In genomic region chr1:81678779-81679178, GRCh38 we compare ENCODE assay signal across 1 cellular context.
TF ChIP-seq lines count a peak whose summit lies in the region.

No MANE protein-coding gene starts in this region.

TF ChIP-seq in H1, 55 proteins besides CTCF, POLR2A, EP300 and RAD21:
- TF ChIP-seq TAF1 (IDR thresholded peaks at IDR 0.05; ENCODE audit: low read depth, low read length) (no peak), EZH2 (IDR thresholded peaks at IDR 0.05; ENCODE audit: low read depth, low read length, severe bottlenecking) (no peak), POU5F1 (IDR thresholded peaks at IDR 0.05; ENCODE audit: low read depth, low read length) (no peak), ASH2L (IDR thresholded peaks at IDR 0.05; ENCODE audit: low read length) (no peak), EGR1 (IDR thresholded peaks at IDR 0.05; ENCODE audit: borderline replicate concordance, low read depth, low read length) (no peak), SRF (IDR thresholded peaks at IDR 0.05; ENCODE audit: low read depth, low read length) (no peak), KDM1A (IDR thresholded peaks at IDR 0.05; ENCODE audit: borderline replicate concordance, low read length) (no peak), ATF2 (IDR thresholded peaks at IDR 0.05; ENCODE audit: low read length) (no peak), CHD2 (IDR thresholded peaks at IDR 0.05; ENCODE audit: low read length) (no peak), BCL11A (IDR thresholded peaks at IDR 0.05; ENCODE audit: low read depth in 2 of 2, low read length in 2 of 2) (no peak), E2F6 (IDR thresholded peaks at IDR 0.05) (no peak), SIX5 (IDR thresholded peaks at IDR 0.05; ENCODE audit: low read depth, low read length) (no peak), ZNF274 (IDR thresholded peaks at IDR 0.05; ENCODE audit: borderline replicate concordance, extremely low read depth, low read length) (no peak), TEAD4 (IDR thresholded peaks at IDR 0.05; ENCODE audit: low read depth, low read length) (no peak), RBBP5 (IDR thresholded peaks at IDR 0.05; ENCODE audit: borderline replicate concordance, low read depth, low read length) (no peak)
